Comparison of ENCODE assay signal across 1 cellular context in the genomic region with DNA sequence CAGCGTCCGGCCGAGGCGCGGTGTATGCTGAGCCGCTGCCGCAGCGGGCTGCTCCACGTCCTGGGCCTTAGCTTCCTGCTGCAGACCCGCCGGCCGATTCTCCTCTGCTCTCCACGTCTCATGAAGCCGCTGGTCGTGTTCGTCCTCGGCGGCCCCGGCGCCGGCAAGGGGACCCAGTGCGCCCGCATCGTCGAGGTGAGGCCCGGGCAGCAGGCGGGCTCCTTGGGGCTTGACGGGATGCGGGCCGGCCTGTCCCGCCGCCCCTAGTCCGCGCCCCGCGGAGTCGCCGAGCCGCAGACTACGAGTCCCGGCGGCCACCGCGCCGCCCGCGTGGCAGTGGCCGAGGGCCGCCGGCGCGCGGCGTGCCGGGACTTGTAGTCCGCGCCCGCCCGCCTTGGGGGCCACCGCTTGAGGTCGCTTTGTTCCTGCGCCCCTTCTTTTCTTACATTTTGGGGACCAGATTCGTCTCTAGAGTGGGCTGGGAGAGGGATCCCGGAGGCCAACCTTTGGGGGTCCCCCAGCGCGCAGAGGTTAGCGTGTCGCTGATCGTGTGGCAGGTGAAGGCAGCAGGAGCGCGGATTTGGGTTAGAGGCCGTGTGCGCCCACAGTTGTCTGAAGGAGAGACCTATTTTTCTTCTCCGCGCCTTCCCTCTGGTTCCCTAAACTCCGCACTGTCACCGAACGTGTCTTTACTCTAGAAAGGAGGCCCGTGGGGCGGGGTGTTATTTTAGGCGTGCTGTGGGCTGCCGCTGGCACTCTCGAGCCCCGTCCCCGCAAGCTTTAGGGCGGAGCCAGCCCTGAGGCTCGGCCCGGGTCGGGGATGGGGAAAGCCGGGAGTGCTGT.
TF ChIP-seq lines count a peak whose summit lies in the region.

No MANE protein-coding gene starts in this region.

TF ChIP-seq in HepG2, 621 proteins besides CTCF, POLR2A, EP300 and RAD21 (continued from another document and continues in another):
- TF ChIP-seq, protein P1, sequence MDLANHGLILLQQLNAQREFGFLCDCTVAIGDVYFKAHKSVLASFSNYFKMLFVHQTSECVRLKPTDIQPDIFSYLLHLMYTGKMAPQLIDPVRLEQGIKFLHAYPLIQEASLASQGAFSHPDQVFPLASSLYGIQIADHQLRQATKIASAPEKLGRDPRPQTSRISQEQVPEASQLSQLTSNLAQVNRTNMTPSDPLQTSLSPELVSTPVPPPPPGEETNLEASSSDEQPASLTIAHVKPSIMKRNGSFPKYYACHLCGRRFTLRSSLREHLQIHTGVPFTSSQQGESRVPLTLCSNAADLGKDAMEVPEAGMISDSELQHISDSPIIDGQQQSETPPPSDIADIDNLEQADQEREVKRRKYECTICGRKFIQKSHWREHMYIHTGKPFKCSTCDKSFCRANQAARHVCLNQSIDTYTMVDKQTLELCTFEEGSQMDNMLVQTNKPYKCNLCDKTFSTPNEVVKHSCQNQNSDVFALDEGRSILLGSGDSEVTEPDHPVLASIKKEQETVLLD (CRISPR knock-in tag; IDR thresholded peaks at IDR 0.05; ENCODE audit: low read depth), result peak; percentile 57; the same call in 1 of the 2 replicates
- TF ChIP-seq KAT7 (CRISPR knock-in tag; IDR thresholded peaks at IDR 0.05; ENCODE audit: borderline replicate concordance) (peak; percentile 11; the same call in 1 of the 2 replicates), ZMYM4 (CRISPR knock-in tag; IDR thresholded peaks at IDR 0.05) (peak; percentile 12; the same call in 1 of the 2 replicates), JUNB (CRISPR knock-in tag; IDR thresholded peaks at IDR 0.05; ENCODE audit: borderline replicate concordance) (no peak), TMF1 (CRISPR knock-in tag; IDR thresholded peaks at IDR 0.05; ENCODE audit: low read depth) (peak; percentile 86), MTF2 (CRISPR knock-in tag; IDR thresholded peaks at IDR 0.05; ENCODE audit: borderline replicate concordance) (no peak), BORCS8-MEF2B (CRISPR knock-in tag; IDR thresholded peaks at IDR 0.05) (peak; percentile 36; the same call in 1 of the 2 replicates), FOXA3 (CRISPR knock-in tag; IDR thresholded peaks at IDR 0.05) (no peak), ZNF382 (CRISPR knock-in tag; IDR thresholded peaks at IDR 0.05; ENCODE audit: borderline replicate concordance) (no peak), HNF4A (CRISPR knock-in tag; IDR thresholded peaks at IDR 0.05) (no peak), ZNF335 (CRISPR knock-in tag; IDR thresholded peaks at IDR 0.05) (0 out of 2 replicates have a peak, but pooled peaks have one; percentile 75), ZNF12 (CRISPR knock-in tag; IDR thresholded peaks at IDR 0.05) (no peak), ZNF232 (CRISPR knock-in tag; IDR thresholded peaks at IDR 0.05; ENCODE audit: borderline replicate concordance) (peak; percentile 88; the same call in 1 of the 2 replicates), KMT2B (CRISPR knock-in tag; IDR thresholded peaks at IDR 0.05) (0 out of 2 replicates have a peak, but pooled peaks have one; percentile 7), ZNF510 (CRISPR knock-in tag; IDR thresholded peaks at IDR 0.05; ENCODE audit: low read depth) (0 out of 2 replicates have a peak, but pooled peaks have one; percentile 62), FOXM1 (CRISPR knock-in tag; IDR thresholded peaks at IDR 0.05) (no peak), MYC (CRISPR knock-in tag; IDR thresholded peaks at IDR 0.05; ENCODE audit: borderline replicate concordance) (peak; percentile 82), ZNF3 (CRISPR knock-in tag; IDR thresholded peaks at IDR 0.05) (no peak; the same call in 1 of the 2 replicates), PHF21A (CRISPR knock-in tag; IDR thresholded peaks at IDR 0.05) (no peak; the same call in 1 of the 2 replicates), NFIB (CRISPR knock-in tag; IDR thresholded peaks at IDR 0.05; ENCODE audit: borderline replicate concordance) (no peak), YY1 (IDR thresholded peaks at IDR 0.05; ENCODE audit: insufficient read depth, insufficient replicate concordance, low read depth, low read length) (peak; percentile 21), KLF15 (CRISPR knock-in tag; IDR thresholded peaks at IDR 0.05; ENCODE audit: borderline replicate concordance) (no peak), KLF12 (CRISPR knock-in tag; IDR thresholded peaks at IDR 0.05; ENCODE audit: borderline replicate concordance) (peak; percentile 77), SALL2 (CRISPR knock-in tag; IDR thresholded peaks at IDR 0.05) (peak; percentile 71), ZNF230 (CRISPR knock-in tag; IDR thresholded peaks at IDR 0.05) (peak; percentile 44), AHR (CRISPR knock-in tag; IDR thresholded peaks at IDR 0.05) (no peak), AGO2 (optimal IDR thresholded peaks at IDR 0.05; ENCODE audit: low read depth, low read length) (peak; percentile 90), ZNF790 (CRISPR knock-in tag; IDR thresholded peaks at IDR 0.05; ENCODE audit: borderline replicate concordance) (peak; percentile 52; the same call in 1 of the 2 replicates), MTF1 (CRISPR knock-in tag; IDR thresholded peaks at IDR 0.05) (peak; percentile 70; the same call in 1 of the 2 replicates), LCORL (IDR thresholded peaks at IDR 0.05) (no peak), LCORL (CRISPR knock-in tag; IDR thresholded peaks at IDR 0.05) (no peak; the same call in 1 of the 2 replicates), ZNF460 (CRISPR knock-in tag; IDR thresholded peaks at IDR 0.05; ENCODE audit: borderline replicate concordance) (no peak), ZFP1 (CRISPR knock-in tag; IDR thresholded peaks at IDR 0.05) (no peak), FLYWCH1 (CRISPR knock-in tag; IDR thresholded peaks at IDR 0.05) (no peak), MXD4 (CRISPR knock-in tag; IDR thresholded peaks at IDR 0.05) (0 out of 2 replicates have a peak, but pooled peaks have one; percentile 17), KAT2B (IDR thresholded peaks at IDR 0.05; ENCODE audit: borderline replicate concordance, low read depth, low read length) (no peak), ZFP41 (CRISPR knock-in tag; IDR thresholded peaks at IDR 0.05; ENCODE audit: borderline replicate concordance) (no peak), DNMT1 (CRISPR knock-in tag; IDR thresholded peaks at IDR 0.05) (no peak)
- TF ChIP-seq, protein P2, sequence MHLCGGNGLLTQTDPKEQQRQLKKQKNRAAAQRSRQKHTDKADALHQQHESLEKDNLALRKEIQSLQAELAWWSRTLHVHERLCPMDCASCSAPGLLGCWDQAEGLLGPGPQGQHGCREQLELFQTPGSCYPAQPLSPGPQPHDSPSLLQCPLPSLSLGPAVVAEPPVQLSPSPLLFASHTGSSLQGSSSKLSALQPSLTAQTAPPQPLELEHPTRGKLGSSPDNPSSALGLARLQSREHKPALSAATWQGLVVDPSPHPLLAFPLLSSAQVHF (CRISPR knock-in tag; IDR thresholded peaks at IDR 0.05), result 0 out of 2 replicates have a peak, but pooled peaks have one; percentile 57
- TF ChIP-seq, protein P3, sequence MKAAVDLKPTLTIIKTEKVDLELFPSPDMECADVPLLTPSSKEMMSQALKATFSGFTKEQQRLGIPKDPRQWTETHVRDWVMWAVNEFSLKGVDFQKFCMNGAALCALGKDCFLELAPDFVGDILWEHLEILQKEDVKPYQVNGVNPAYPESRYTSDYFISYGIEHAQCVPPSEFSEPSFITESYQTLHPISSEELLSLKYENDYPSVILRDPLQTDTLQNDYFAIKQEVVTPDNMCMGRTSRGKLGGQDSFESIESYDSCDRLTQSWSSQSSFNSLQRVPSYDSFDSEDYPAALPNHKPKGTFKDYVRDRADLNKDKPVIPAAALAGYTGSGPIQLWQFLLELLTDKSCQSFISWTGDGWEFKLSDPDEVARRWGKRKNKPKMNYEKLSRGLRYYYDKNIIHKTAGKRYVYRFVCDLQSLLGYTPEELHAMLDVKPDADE (CRISPR knock-in tag; IDR thresholded peaks at IDR 0.05), result peak; percentile 71
- TF ChIP-seq, protein P4, sequence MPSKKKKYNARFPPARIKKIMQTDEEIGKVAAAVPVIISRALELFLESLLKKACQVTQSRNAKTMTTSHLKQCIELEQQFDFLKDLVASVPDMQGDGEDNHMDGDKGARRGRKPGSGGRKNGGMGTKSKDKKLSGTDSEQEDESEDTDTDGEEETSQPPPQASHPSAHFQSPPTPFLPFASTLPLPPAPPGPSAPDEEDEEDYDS (CRISPR knock-in tag; IDR thresholded peaks at IDR 0.05), result peak; percentile 45
- TF ChIP-seq, protein P5, sequence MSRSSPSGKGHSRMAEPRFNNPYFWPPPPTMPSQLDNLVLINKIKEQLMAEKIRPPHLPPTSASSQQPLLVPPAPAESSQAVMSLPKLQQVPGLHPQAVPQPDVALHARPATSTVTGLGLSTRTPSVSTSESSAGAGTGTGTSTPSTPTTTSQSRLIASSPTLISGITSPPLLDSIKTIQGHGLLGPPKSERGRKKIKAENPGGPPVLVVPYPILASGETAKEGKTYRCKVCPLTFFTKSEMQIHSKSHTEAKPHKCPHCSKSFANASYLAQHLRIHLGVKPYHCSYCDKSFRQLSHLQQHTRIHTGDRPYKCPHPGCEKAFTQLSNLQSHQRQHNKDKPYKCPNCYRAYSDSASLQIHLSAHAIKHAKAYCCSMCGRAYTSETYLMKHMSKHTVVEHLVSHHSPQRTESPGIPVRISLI (CRISPR knock-in tag; IDR thresholded peaks at IDR 0.05; ENCODE audit: borderline replicate concordance), result peak; percentile 40; the same call in 1 of the 2 replicates
- TF ChIP-seq, protein P6, sequence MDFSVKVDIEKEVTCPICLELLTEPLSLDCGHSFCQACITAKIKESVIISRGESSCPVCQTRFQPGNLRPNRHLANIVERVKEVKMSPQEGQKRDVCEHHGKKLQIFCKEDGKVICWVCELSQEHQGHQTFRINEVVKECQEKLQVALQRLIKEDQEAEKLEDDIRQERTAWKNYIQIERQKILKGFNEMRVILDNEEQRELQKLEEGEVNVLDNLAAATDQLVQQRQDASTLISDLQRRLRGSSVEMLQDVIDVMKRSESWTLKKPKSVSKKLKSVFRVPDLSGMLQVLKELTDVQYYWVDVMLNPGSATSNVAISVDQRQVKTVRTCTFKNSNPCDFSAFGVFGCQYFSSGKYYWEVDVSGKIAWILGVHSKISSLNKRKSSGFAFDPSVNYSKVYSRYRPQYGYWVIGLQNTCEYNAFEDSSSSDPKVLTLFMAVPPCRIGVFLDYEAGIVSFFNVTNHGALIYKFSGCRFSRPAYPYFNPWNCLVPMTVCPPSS (IDR thresholded peaks at IDR 0.05), result no peak
- TF ChIP-seq, protein P7, sequence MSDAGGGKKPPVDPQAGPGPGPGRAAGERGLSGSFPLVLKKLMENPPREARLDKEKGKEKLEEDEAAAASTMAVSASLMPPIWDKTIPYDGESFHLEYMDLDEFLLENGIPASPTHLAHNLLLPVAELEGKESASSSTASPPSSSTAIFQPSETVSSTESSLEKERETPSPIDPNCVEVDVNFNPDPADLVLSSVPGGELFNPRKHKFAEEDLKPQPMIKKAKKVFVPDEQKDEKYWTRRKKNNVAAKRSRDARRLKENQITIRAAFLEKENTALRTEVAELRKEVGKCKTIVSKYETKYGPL (CRISPR knock-in tag; IDR thresholded peaks at IDR 0.05), result 0 out of 2 replicates have a peak, but pooled peaks have one; percentile 67
- TF ChIP-seq, protein P8, sequence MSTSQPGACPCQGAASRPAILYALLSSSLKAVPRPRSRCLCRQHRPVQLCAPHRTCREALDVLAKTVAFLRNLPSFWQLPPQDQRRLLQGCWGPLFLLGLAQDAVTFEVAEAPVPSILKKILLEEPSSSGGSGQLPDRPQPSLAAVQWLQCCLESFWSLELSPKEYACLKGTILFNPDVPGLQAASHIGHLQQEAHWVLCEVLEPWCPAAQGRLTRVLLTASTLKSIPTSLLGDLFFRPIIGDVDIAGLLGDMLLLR (CRISPR knock-in tag; IDR thresholded peaks at IDR 0.05), result no peak
- TF ChIP-seq, protein P9, sequence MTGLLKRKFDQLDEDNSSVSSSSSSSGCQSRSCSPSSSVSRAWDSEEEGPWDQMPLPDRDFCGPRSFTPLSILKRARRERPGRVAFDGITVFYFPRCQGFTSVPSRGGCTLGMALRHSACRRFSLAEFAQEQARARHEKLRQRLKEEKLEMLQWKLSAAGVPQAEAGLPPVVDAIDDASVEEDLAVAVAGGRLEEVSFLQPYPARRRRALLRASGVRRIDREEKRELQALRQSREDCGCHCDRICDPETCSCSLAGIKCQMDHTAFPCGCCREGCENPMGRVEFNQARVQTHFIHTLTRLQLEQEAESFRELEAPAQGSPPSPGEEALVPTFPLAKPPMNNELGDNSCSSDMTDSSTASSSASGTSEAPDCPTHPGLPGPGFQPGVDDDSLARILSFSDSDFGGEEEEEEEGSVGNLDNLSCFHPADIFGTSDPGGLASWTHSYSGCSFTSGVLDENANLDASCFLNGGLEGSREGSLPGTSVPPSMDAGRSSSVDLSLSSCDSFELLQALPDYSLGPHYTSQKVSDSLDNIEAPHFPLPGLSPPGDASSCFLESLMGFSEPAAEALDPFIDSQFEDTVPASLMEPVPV (CRISPR knock-in tag; IDR thresholded peaks at IDR 0.05), result peak; percentile 76; the same call in 1 of the 2 replicates
- TF ChIP-seq, protein P10, sequence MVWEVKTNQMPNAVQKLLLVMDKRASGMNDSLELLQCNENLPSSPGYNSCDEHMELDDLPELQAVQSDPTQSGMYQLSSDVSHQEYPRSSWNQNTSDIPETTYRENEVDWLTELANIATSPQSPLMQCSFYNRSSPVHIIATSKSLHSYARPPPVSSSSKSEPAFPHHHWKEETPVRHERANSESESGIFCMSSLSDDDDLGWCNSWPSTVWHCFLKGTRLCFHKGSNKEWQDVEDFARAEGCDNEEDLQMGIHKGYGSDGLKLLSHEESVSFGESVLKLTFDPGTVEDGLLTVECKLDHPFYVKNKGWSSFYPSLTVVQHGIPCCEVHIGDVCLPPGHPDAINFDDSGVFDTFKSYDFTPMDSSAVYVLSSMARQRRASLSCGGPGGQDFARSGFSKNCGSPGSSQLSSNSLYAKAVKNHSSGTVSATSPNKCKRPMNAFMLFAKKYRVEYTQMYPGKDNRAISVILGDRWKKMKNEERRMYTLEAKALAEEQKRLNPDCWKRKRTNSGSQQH (CRISPR knock-in tag; IDR thresholded peaks at IDR 0.05; ENCODE audit: low read depth), result peak; percentile 46; the same call in 1 of the 2 replicates
- TF ChIP-seq, protein P11, sequence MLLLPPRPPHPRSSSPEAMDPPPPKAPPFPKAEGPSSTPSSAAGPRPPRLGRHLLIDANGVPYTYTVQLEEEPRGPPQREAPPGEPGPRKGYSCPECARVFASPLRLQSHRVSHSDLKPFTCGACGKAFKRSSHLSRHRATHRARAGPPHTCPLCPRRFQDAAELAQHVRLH (CRISPR knock-in tag; IDR thresholded peaks at IDR 0.05; ENCODE audit: borderline replicate concordance, low read depth), result 0 out of 2 replicates have a peak, but pooled peaks have one; percentile 12
- TF ChIP-seq, protein P12, sequence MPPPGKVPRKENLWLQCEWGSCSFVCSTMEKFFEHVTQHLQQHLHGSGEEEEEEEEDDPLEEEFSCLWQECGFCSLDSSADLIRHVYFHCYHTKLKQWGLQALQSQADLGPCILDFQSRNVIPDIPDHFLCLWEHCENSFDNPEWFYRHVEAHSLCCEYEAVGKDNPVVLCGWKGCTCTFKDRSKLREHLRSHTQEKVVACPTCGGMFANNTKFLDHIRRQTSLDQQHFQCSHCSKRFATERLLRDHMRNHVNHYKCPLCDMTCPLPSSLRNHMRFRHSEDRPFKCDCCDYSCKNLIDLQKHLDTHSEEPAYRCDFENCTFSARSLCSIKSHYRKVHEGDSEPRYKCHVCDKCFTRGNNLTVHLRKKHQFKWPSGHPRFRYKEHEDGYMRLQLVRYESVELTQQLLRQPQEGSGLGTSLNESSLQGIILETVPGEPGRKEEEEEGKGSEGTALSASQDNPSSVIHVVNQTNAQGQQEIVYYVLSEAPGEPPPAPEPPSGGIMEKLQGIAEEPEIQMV (CRISPR knock-in tag; IDR thresholded peaks at IDR 0.05; ENCODE audit: low read depth), result no peak
